Comparison of ENCODE assay signal across 8 cellular contexts in the genomic region with DNA sequence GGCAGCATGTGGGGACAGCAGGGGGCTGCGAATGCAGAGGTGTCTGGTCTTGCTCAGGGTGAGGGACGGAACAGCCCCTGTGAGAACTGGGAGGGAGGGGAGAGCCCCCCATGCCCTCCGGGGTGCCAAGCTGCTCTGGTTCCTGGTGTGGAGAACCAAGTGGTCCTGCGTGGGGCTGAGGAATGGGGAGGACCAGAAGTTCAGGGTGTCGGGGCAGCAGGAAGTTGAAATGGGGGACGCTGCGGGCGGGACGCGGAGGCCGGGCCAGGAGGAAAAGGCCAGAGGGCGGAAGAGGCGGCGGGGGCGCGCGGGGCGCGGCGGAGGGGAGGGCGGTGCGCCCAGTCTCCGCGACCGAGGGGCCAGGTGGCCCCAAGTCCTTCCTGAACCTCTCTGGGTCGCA. TPM values are rescaled to one million over a fixed set of nuclear protein-coding genes. Genes with fewer than 3 reads are reported as not detected.
DNase-seq lines count a peak whose midpoint lies in the region; ATAC-seq and TF ChIP-seq lines count a peak whose summit lies in the region.

No MANE protein-coding gene starts in this region.

- 7 to 8% methylated on average over 26 of the region's 26 CpGs for WGBS in sigmoid colon, 2 donors

- H3K4me3 ChIP-seq in sigmoid colon = peak overlapping the region; percentile 46 to 66 (median 60)

- H3K27me3 ChIP-seq in sigmoid colon = no peaks in the 10 kb centered on the region

- no peaks in the 10 kb centered on the region for H3K9me3 ChIP-seq in sigmoid colon

- peaks cover 0 to 18% (median 11%) of the 10 kb centered on the region in 4 donors for H3K4me1 ChIP-seq in sigmoid colon

- peak; percentile 65 for ATAC-seq in SK-N-SH treated with all-trans-retinoic acid at 6 μM for 48 hours
- peak; percentile 65 for ATAC-seq in Right ventricle myocardium superior (ENCODE audit: poor library complexity)
- no peak for ATAC-seq in HG02763 (IDR thresholded peaks at IDR 0.05; ENCODE audit: unreplicated experiment)
- ATAC-seq in HG03342 (IDR thresholded peaks at IDR 0.05; ENCODE audit: unreplicated experiment) = no peak

- DNase-seq in GM13977 (ENCODE audit: low spot score) (peak; percentile 58), Right ventricle myocardium superior (peak; percentile 66), sigmoid colon (no peak), NCI-H82 treated with DMSO at 0.1 percent for 48 hours (lab: John Stamatoyannopoulos, UW; ENCODE audit: unreplicated experiment) (no peak), NCI-H2081 treated with DMSO at 0.1 percent for 48 hours (lab: John Stamatoyannopoulos, UW) (no peak)

- in situ Hi-C loops in GM13977 (cut with MboI; ENCODE audit: low pct_unique_long_range_greater_than_20kb, low sequenced_read_pairs, unreplicated experiment) = no loop called here

- no peak for TF ChIP-seq POLR2A in sigmoid colon (IDR thresholded peaks at IDR 0.05)

- peak overlapping the region; percentile 14 to 72 (median 54) for H3K27ac ChIP-seq in sigmoid colon

- TF ChIP-seq EP300 in sigmoid colon (IDR thresholded peaks at IDR 0.05) = no peak

- TF ChIP-seq CTCF in GM13977 (IDR thresholded peaks at IDR 0.05; ENCODE audit: extremely low read depth, insufficient read depth, missing control alignments) (no peak), sigmoid colon (IDR thresholded peaks at IDR 0.05) (no peak)

- H3K36me3 ChIP-seq in sigmoid colon = no peaks in the 10 kb centered on the region

- intact Hi-C loops in Right ventricle myocardium superior (cut with DNase I) (no loop called here), sigmoid colon (cut with DNase I) (loop anchor here (2.0 kb wide), 1 partner anchor 96 kb away; a partner anchor contains a TSS)

TF ChIP-seq in SK-N-SH treated with all-trans-retinoic acid at 6 μM for 48 hours, 23 proteins besides CTCF, POLR2A, EP300 and RAD21:
- TF ChIP-seq ZFP30 (CRISPR knock-in tag; IDR thresholded peaks at IDR 0.05) (no peak), BACH2 (CRISPR knock-in tag; IDR thresholded peaks at IDR 0.05; ENCODE audit: borderline replicate concordance) (no peak), ESRRG (CRISPR knock-in tag; IDR thresholded peaks at IDR 0.05) (no peak), TCF4 (CRISPR knock-in tag; IDR thresholded peaks at IDR 0.05; ENCODE audit: borderline replicate concordance) (no peak), ZFP3 (CRISPR knock-in tag; IDR thresholded peaks at IDR 0.05) (no peak)
- TF ChIP-seq, protein P1, sequence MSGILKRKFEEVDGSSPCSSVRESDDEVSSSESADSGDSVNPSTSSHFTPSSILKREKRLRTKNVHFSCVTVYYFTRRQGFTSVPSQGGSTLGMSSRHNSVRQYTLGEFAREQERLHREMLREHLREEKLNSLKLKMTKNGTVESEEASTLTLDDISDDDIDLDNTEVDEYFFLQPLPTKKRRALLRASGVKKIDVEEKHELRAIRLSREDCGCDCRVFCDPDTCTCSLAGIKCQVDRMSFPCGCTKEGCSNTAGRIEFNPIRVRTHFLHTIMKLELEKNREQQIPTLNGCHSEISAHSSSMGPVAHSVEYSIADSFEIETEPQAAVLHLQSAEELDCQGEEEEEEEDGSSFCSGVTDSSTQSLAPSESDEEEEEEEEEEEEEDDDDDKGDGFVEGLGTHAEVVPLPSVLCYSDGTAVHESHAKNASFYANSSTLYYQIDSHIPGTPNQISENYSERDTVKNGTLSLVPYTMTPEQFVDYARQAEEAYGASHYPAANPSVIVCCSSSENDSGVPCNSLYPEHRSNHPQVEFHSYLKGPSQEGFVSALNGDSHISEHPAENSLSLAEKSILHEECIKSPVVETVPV (CRISPR knock-in tag; IDR thresholded peaks at IDR 0.05) = no peak
- TF ChIP-seq, protein P2, sequence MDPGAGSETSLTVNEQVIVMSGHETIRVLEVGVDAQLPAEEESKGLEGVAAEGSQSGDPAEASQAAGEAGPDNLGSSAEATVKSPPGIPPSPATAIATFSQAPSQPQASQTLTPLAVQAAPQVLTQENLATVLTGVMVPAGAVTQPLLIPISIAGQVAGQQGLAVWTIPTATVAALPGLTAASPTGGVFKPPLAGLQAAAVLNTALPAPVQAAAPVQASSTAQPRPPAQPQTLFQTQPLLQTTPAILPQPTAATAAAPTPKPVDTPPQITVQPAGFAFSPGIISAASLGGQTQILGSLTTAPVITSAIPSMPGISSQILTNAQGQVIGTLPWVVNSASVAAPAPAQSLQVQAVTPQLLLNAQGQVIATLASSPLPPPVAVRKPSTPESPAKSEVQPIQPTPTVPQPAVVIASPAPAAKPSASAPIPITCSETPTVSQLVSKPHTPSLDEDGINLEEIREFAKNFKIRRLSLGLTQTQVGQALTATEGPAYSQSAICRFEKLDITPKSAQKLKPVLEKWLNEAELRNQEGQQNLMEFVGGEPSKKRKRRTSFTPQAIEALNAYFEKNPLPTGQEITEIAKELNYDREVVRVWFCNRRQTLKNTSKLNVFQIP (CRISPR knock-in tag; IDR thresholded peaks at IDR 0.05; ENCODE audit: borderline replicate concordance, low read depth) = no peak

RNA-seq across cellular contexts. Expression of a gene that starts 3.6 kb away (rescaled TPM):
- total RNA-seq in Right ventricle myocardium superior (0.27 TPM), sigmoid colon (1 to 10 TPM in 1 of 4 donors, under 1 TPM in 3; 0.16 to 1.1 (median 0.56) TPM)
- polyA plus RNA-seq in sigmoid colon = 1 to 10 TPM; 1.7 to 6.0 (median 3.0) TPM

RNA-seq across cellular contexts. Expression of a gene that starts 28.1 kb away (rescaled TPM):
- total RNA-seq in Right ventricle myocardium superior (not detected), sigmoid colon (not detected)
- polyA plus RNA-seq in sigmoid colon = under 1 TPM; 0.35 to 0.60 (median 0.46) TPM

Comparison
In these comparisons a context has a peak if more than half of its experiments do, and no peak if none do; other contexts are left out.
1. DNase-seq: peak in GM13977 (single experiment) and Right ventricle myocardium superior (single experiment); none in sigmoid colon (single experiment), NCI-H82 treated with DMSO at 0.1 percent for 48 hours (single experiment) and NCI-H2081 treated with DMSO at 0.1 percent for 48 hours (single experiment).
2. ATAC-seq: peak in SK-N-SH treated with all-trans-retinoic acid at 6 μM for 48 hours (single experiment) and Right ventricle myocardium superior (single experiment); none in HG02763 (single experiment) and HG03342 (single experiment).